8 cellular contexts compared by ENCODE assay signal in the genomic region with DNA sequence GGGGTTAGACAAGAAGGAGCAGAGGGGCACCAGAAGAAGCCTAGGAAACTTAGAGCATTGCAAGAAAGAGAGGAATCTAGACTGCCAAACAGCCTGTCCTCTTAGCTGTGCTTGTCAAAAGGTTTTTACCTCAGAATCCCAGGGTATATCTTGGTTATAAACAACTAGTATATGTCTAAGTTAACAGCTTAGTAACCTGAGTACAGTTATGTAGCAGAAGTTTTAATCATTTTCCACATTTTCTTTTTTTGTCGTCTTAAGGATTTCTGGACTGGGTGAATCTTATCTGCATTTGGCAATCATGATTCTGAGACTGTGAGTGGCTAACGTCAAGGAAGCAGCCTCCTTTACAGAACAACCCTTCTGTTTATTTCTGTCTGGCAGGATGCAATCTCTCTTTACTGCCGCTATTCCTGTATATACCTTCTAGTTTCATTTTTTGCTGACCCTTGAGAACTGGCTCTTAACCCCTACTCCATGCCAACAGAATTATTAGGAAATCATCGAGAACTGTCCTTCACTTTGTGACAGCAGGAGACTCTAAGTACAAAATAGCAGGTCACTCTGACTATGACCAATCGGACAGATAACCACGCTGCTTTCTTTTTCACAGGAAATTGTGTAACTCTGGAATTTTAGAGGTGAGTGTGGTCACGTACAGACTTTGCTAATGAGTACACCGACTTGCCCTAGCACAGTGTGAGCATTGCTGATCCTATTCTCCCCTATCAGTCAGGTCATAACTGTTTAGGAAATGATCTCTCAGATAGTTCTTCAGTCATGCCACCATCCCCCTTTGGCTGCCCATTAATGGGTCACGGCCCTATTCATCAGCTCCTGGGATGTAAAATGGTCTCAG. TPM values are rescaled to one million over a fixed set of nuclear protein-coding genes. Genes with fewer than 3 reads are reported as not detected.
DNase-seq lines count a peak whose midpoint lies in the region; ATAC-seq and TF ChIP-seq lines count a peak whose summit lies in the region.

No MANE protein-coding gene starts in this region.

- peak overlapping the region; percentile 76 for H3K4me3 Mint-ChIP-seq in activated naive CD8-positive, alpha-beta T cell treated with anti-CD3 and anti-CD28 coated beads, Interleukin-2, amount 50 U/mL, for 24 hours

- no peaks in the 10 kb centered on the region for H3K9me3 Mint-ChIP-seq in activated naive CD8-positive, alpha-beta T cell treated with anti-CD3 and anti-CD28 coated beads, Interleukin-2, amount 50 U/mL, for 24 hours

- intact Hi-C loops in spleen (cut with DNase I; ENCODE audit: low total_unique reads): no loop called here

- peaks cover 22% of the 10 kb centered on the region for H3K4me1 Mint-ChIP-seq in activated naive CD8-positive, alpha-beta T cell treated with anti-CD3 and anti-CD28 coated beads, Interleukin-2, amount 50 U/mL, for 24 hours

- no peaks in the 10 kb centered on the region for H3K27me3 ChIP-seq in spleen (replicated peaks in 1 of 7)

- ATAC-seq in HG02610 (IDR thresholded peaks at IDR 0.05; ENCODE audit: unreplicated experiment): peak; percentile 98
- ATAC-seq in activated naive CD8-positive, alpha-beta T cell treated with anti-CD3 and anti-CD28 coated beads, Interleukin-2, amount 50 U/mL, for 24 hours: peak; percentile 97

- H3K27me3 Mint-ChIP-seq in activated naive CD8-positive, alpha-beta T cell treated with anti-CD3 and anti-CD28 coated beads, Interleukin-2, amount 50 U/mL, for 24 hours: peaks cover 2% of the 10 kb centered on the region

- WGBS in spleen, 5 donors: 3 to 7% (median 6%) methylated on average over 9 of the region's 9 CpGs

- H3K9me3 ChIP-seq in spleen: peaks cover 0 to 3% (median 0%) of the 10 kb centered on the region in 8 donors

- H3K36me3 ChIP-seq in spleen: no peaks in the 10 kb centered on the region

- peak overlapping the region in 7 of 8 donors; percentile 35 to 75 (median 69) for H3K27ac ChIP-seq in spleen

- H3K4me1 ChIP-seq in spleen: peaks cover 0 to 32% (median 20%) of the 10 kb centered on the region in 6 donors

- TF ChIP-seq POLR2A in spleen (IDR thresholded peaks at IDR 0.05): no peak

- H3K4me3 ChIP-seq in spleen: peak overlapping the region; percentile 5 to 63 (median 14)

- TF ChIP-seq CTCF in spleen (IDR thresholded peaks at IDR 0.05 in 8 of 11, conservative IDR thresholded peaks at IDR 0.05 in 3 of 11): peak in 1 of 11 experiments; percentile 8

- peak overlapping the region; percentile 87 for H3K27ac Mint-ChIP-seq in activated naive CD8-positive, alpha-beta T cell treated with anti-CD3 and anti-CD28 coated beads, Interleukin-2, amount 50 U/mL, for 24 hours

- DNase-seq in activated CD4-positive, alpha-beta T cell treated with anti-CD3 and anti-CD28 coated beads for 48 hours: peak; percentile 44
- DNase-seq in activated CD4-positive, alpha-beta T cell treated with anti-CD3 and anti-CD28 coated beads for 1 hour: no peak
- DNase-seq in NAMALWA (ENCODE audit: low spot score) (peak; percentile 28), hepatic stellate cell (ENCODE audit: low spot score) (peak; percentile 37), spleen (no peak), NCI-H2107 (lab: John Stamatoyannopoulos, UW) (no peak)
- peak; percentile 17 for DNase-seq in activated naive CD8-positive, alpha-beta T cell treated with anti-CD3 and anti-CD28 coated beads, Interleukin-2, amount 50 U/mL, for 24 hours

- no peaks in the 10 kb centered on the region for H3K36me3 Mint-ChIP-seq in activated naive CD8-positive, alpha-beta T cell treated with anti-CD3 and anti-CD28 coated beads, Interleukin-2, amount 50 U/mL, for 24 hours (ENCODE audit: low read depth)

RNA-seq across cellular contexts. Expression of gene CP, which starts 3.3 kb away (rescaled TPM):
- 100 to 1,000 TPM in 4 of 7 donors, 10 to 100 TPM in 3; 42.0 to 121 (median 101) TPM for total RNA-seq in spleen
- 10 to 100 TPM; 16.1 to 40.4 (median 25.2) TPM for polyA plus RNA-seq in spleen

Comparison
In these comparisons a context has a peak if more than half of its experiments do, and no peak if none do; other contexts are left out.
1. DNase-seq: peak in activated CD4-positive, alpha-beta T cell treated with anti-CD3 and anti-CD28 coated beads for 48 hours (single experiment), NAMALWA (single experiment), activated naive CD8-positive, alpha-beta T cell treated with anti-CD3 and anti-CD28 coated beads, Interleukin-2, amount 50 U/mL, for 24 hours (single experiment) and hepatic stellate cell (single experiment); none in activated CD4-positive, alpha-beta T cell treated with anti-CD3 and anti-CD28 coated beads for 1 hour (single experiment), spleen (single experiment) and NCI-H2107 (single experiment).